ENCODE assay signal across 1 cellular context in the genomic region with DNA sequence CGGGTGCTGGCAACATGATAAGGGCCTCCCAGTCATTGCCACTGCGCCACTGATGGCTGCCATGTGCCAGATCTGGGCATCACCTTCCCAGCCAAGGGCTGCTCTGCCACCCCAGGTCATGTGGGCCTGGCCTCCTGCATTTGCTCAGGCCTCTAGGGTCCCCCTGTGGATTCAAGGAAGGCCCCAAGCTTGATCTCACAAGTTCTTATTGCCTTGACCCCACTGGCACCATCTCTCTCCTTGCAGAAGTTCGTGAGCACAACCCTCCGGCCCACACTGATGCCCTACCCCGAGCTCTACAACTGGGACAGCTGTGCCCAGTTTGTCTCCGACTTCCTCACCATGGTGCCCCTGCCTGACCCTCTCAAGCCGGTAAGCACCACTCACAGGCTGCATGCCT.
TF ChIP-seq lines count a peak whose summit lies in the region.

No MANE protein-coding gene starts in this region.

TF ChIP-seq in HepG2, 621 proteins besides CTCF, POLR2A, EP300 and RAD21:
- peak; percentile 58; the same call in 1 of the 2 replicates for TF ChIP-seq ZBTB4 (CRISPR knock-in tag; IDR thresholded peaks at IDR 0.05; ENCODE audit: borderline replicate concordance)
- TF ChIP-seq HNRNPL (IDR thresholded peaks at IDR 0.05; ENCODE audit: low read depth, low read length) = peak; percentile 94
- TF ChIP-seq ZNF687 (CRISPR knock-in tag; IDR thresholded peaks at IDR 0.05) = peak; percentile 51
- 0 out of 2 replicates have a peak, but pooled peaks have one; percentile 8 for TF ChIP-seq EEA1 (CRISPR knock-in tag; IDR thresholded peaks at IDR 0.05; ENCODE audit: borderline replicate concordance)
- TF ChIP-seq RFXANK (CRISPR knock-in tag; IDR thresholded peaks at IDR 0.05) = no peak
- TF ChIP-seq IKZF4 (CRISPR knock-in tag; IDR thresholded peaks at IDR 0.05; ENCODE audit: borderline replicate concordance, low read depth, not compliant biosample characterization) = peak; percentile 60
- 0 out of 2 replicates have a peak, but pooled peaks have one; percentile 43 for TF ChIP-seq ZNF432 (CRISPR knock-in tag; IDR thresholded peaks at IDR 0.05; ENCODE audit: borderline replicate concordance)
- TF ChIP-seq FOXK2 (IDR thresholded peaks at IDR 0.05) = no peak
- TF ChIP-seq TSC22D2 (CRISPR knock-in tag; IDR thresholded peaks at IDR 0.05; ENCODE audit: borderline replicate concordance) = no peak
- TF ChIP-seq ZNF768 (CRISPR knock-in tag; IDR thresholded peaks at IDR 0.05) = 0 out of 2 replicates have a peak, but pooled peaks have one; percentile 15
- TF ChIP-seq ZNF839 (CRISPR knock-in tag; IDR thresholded peaks at IDR 0.05; ENCODE audit: borderline replicate concordance) = 0 out of 2 replicates have a peak, but pooled peaks have one; percentile 72
- TF ChIP-seq HOXA3 (CRISPR knock-in tag; IDR thresholded peaks at IDR 0.05) = 0 out of 2 replicates have a peak, but pooled peaks have one; percentile 8
